8 cellular contexts compared by ENCODE assay signal in genomic region chr5:142699105-142699720, GRCh38. TPM values are rescaled to one million over a fixed set of nuclear protein-coding genes. Genes with fewer than 3 reads are reported as not detected.
DNase-seq lines count a peak whose midpoint lies in the region; ATAC-seq, FAIRE-seq and TF ChIP-seq lines count a peak whose summit lies in the region.

No MANE protein-coding gene starts in this region.

- peaks cover 3% of the 10 kb centered on the region for H3K27me3 Mint-ChIP-seq in astrocyte (ENCODE audit: low read depth, unreplicated experiment)

- no peaks in the 10 kb centered on the region for H3K79me2 ChIP-seq in astrocyte (ENCODE audit: insufficient read depth, low read length)

- H3K4me3 ChIP-seq in astrocyte (ENCODE audit: insufficient read depth, low read depth, low read length) (no peak overlapping the region), sigmoid colon (no peak overlapping the region)

- H3K4me1 ChIP-seq in astrocyte (ENCODE audit: insufficient read depth, low read length) (peaks cover 16% of the 10 kb centered on the region), sigmoid colon (peaks cover 0 to 25% (median 19%) of the 10 kb centered on the region in 4 donors)

- intact Hi-C loops in sigmoid colon (cut with DNase I): loop anchor here (1.0 to 5.0 kb wide), 3 partner anchors 44 to 547 kb away; no protein-coding TSS in a partner anchor

- no peaks in the 10 kb centered on the region for H4K20me1 ChIP-seq in astrocyte (ENCODE audit: insufficient read depth, low read length)

- no peak overlapping the region for H3K4me3 Mint-ChIP-seq in astrocyte (ENCODE audit: unreplicated experiment)

- in situ Hi-C loops in G401 (cut with HindIII; ENCODE audit: low sequenced_read_pairs): no loop called here

- TF ChIP-seq CTCF in astrocyte (IDR thresholded peaks at IDR 0.05; ENCODE audit: insufficient read depth, low read depth, low read length) (peak; percentile 99), sigmoid colon (IDR thresholded peaks at IDR 0.05) (peak; percentile 88 to 97 (median 92))

- H3K36me3 ChIP-seq in astrocyte (ENCODE audit: insufficient read depth, low read length) (no peaks in the 10 kb centered on the region), sigmoid colon (no peaks in the 10 kb centered on the region)

- H3K9me3 Mint-ChIP-seq in astrocyte (ENCODE audit: unreplicated experiment): no peaks in the 10 kb centered on the region

- peaks cover 18% of the 10 kb centered on the region for H3K4me1 Mint-ChIP-seq in astrocyte (ENCODE audit: low read depth, unreplicated experiment)

- H3K27me3 ChIP-seq in astrocyte (ENCODE audit: insufficient read depth, low read length): no peaks in the 10 kb centered on the region
- H3K27me3 ChIP-seq in sigmoid colon: no peaks in the 10 kb centered on the region

- H3K9me3 ChIP-seq in astrocyte (ENCODE audit: insufficient read depth, low read depth, low read length) (no peaks in the 10 kb centered on the region), sigmoid colon (no peaks in the 10 kb centered on the region)

- TF ChIP-seq EP300 in sigmoid colon (IDR thresholded peaks at IDR 0.05): no peak

- H3K27ac ChIP-seq in astrocyte (ENCODE audit: low read depth, low read length) (no peak overlapping the region), sigmoid colon (peak overlapping the region in 3 of 4 donors; percentile 59 to 73 (median 72))

- FAIRE-seq in astrocyte (lab: Jason Lieb, UNC): peak; percentile 66

- no peaks in the 10 kb centered on the region for H3K36me3 Mint-ChIP-seq in astrocyte (ENCODE audit: low read depth, unreplicated experiment)

- H3K4me2 ChIP-seq in astrocyte (ENCODE audit: low read length): peak overlapping the region; percentile 12

- DNase-seq in G401 (ENCODE audit: low spot score) (peak; percentile 92), NCI-H1694 (lab: John Stamatoyannopoulos, UW) (peak; percentile 77), T-helper 9 cell (peak; percentile 72), astrocyte (ENCODE audit: low read depth) (peak; percentile 41), hippocampal formation (lab: John Stamatoyannopoulos, UW) (peak; percentile 85 to 88), sigmoid colon (peak; percentile 93)

- no peak overlapping the region for H3K27ac Mint-ChIP-seq in astrocyte (ENCODE audit: unreplicated experiment)

- no peak for TF ChIP-seq POLR2A in sigmoid colon (IDR thresholded peaks at IDR 0.05)

- 3 to 14% methylated on average over 5 of the region's 5 CpGs for WGBS in sigmoid colon, 2 donors

- peak; percentile 61 for ATAC-seq in HG02571 (IDR thresholded peaks at IDR 0.05; ENCODE audit: unreplicated experiment)
- no peak for ATAC-seq in GM18520 (IDR thresholded peaks at IDR 0.05; ENCODE audit: unreplicated experiment)

- no peak overlapping the region for H2AFZ ChIP-seq in astrocyte (ENCODE audit: low read depth, low read length)

- H3K9ac ChIP-seq in astrocyte (ENCODE audit: low read length): no peak overlapping the region

RNA-seq across cellular contexts. Expression of gene FGF1, which starts 13.3 kb away (rescaled TPM):
- 0.03 TPM in 1 of 2 replicates, not detected in the other for total RNA-seq in G401 (2014; rRNA removed; shearing (Covaris generic))
- total RNA-seq in astrocyte (42.2 and 70.9 TPM in 2 replicates), sigmoid colon (1 to 10 TPM; 2.0 to 5.4 (median 3.8) TPM)
- polyA plus RNA-seq in sigmoid colon: 1 to 10 TPM in 2 of 3 donors, under 1 TPM in 1; 0.60 to 1.8 (median 1.1) TPM

Comparison
In these comparisons a context has a peak if more than half of its experiments do, and no peak if none do; other contexts are left out.
1. DNase-seq: peak in every context shown above with its lines; median percentile 93 in sigmoid colon; 92 in G401; 86 in hippocampal formation; 77 in NCI-H1694; 72 in T-helper 9 cell; 41 in astrocyte.